Comparison of ENCODE assay signal across 21 cellular contexts in genomic region chr19:11970174-11970573, GRCh38. TPM values are rescaled to one million over a fixed set of nuclear protein-coding genes. Genes with fewer than 3 reads are reported as not detected.
DNase-seq lines count a peak whose midpoint lies in the region; ATAC-seq, FAIRE-seq and TF ChIP-seq lines count a peak whose summit lies in the region.
"Had no signal": no experiment of that assay in that cellular context is flagged by ENCODE, and none has a peak within 500 bp of the region (broad histone marks: within the 10 kb centered on the region; RNA-seq: fewer than 3 reads in every experiment).

No MANE protein-coding gene starts in this region.

- POLR2A ChIA-PET in GM12878 (lab: Charles Lee), result no interaction called here

- H3K27me3 ChIP-seq in GM12878 (replicated peaks in 1 of 2; ENCODE audit: control insufficient read depth in 2 of 2, insufficient read depth in 2 of 2, low read length in 1 of 2), result no peaks in the 10 kb centered on the region
- no peaks in the 10 kb centered on the region for H3K27me3 ChIP-seq in neutrophil
- H3K27me3 ChIP-seq: BE2C had no signal

- H3K27ac ChIP-seq in GM12878 (ENCODE audit: control insufficient read depth, insufficient read depth) (no peak overlapping the region), neutrophil (peak overlapping the region; percentile 86)
- H3K27ac ChIP-seq: BLaER1 had no signal

- no peak for TF ChIP-seq EP300 in GM12878 (IDR thresholded peaks at IDR 0.05; ENCODE audit: borderline replicate concordance in 1 of 2, control insufficient read depth in 1 of 2, low read depth in 2 of 2, low read length in 2 of 2)

- no peak for DNase-seq in GM12891 (ENCODE audit: insufficient read length, low spot score)
- DNase-seq in GM12878 (ENCODE audit: low read depth, low spot score), result no peak
- no peak for DNase-seq in G401 (ENCODE audit: low spot score)
- DNase-seq in NCI-H2107 (lab: John Stamatoyannopoulos, UW), result no peak
- DNase-seq: 8988T; ACHN; BE2C; C1 segment of cervical spinal cord; Caco-2; Calu3; CD4-positive, alpha-beta T cell; CD8-positive, alpha-beta T cell; DMS79 treated with DMSO at 0.1 percent for 48 hours; GDM1 had no signal

- H3K9me3 ChIP-seq in GM12878 (replicated peaks; ENCODE audit: control insufficient read depth, insufficient read depth, low read length), result peaks cover 2% of the 10 kb centered on the region; the same call in 2 of the 3 replicates
- no peaks in the 10 kb centered on the region for H3K9me3 ChIP-seq in neutrophil
- H3K9me3 ChIP-seq: BE2C, Caco-2 had no signal

- H3K36me3 ChIP-seq in GM12878 (ENCODE audit: control insufficient read depth in 2 of 2, insufficient read depth in 2 of 2, low read length in 1 of 2) (no peaks in the 10 kb centered on the region), neutrophil (no peaks in the 10 kb centered on the region)
- H3K36me3 ChIP-seq: BE2C had no signal

- SMC1A ChIA-PET in GM12878 (lab: Charles Lee; ENCODE audit: uncharacterized antibody, unreplicated experiment), result no interaction called here

- CTCF ChIA-PET in GM12878 (lab: Yijun Ruan, JAX), result interaction anchor here (1.0 to 1.6 kb wide), 2 partner anchors 13 to 90 kb away, joined by 4 read pairs; no protein-coding TSS in a partner anchor

- no peaks in the 10 kb centered on the region for H3K79me2 ChIP-seq in GM12878 (ENCODE audit: control insufficient read depth, insufficient read depth, low read length)

- H3K9ac ChIP-seq in GM12878 (ENCODE audit: control insufficient read depth, insufficient read depth, low read length), result no peak overlapping the region
- H3K9ac ChIP-seq: BLaER1 had no signal

- no TSS peak for BruUV-seq in GM12878 (replicated peaks; lab: Mats Ljungman, UMichigan)

- H2AFZ ChIP-seq in GM12878 (ENCODE audit: control insufficient read depth, low read depth, low read length), result no peak overlapping the region

- TF ChIP-seq CTCF in GM12878 (IDR thresholded peaks at IDR 0.05 in 2 of 3, conservative IDR thresholded peaks at IDR 0.05 in 1 of 3; ENCODE audit: control insufficient read depth in 2 of 3, extremely low read depth in 1 of 3, insufficient read depth in 1 of 3, low read depth in 3 of 3, low read length in 3 of 3) (no peak), neutrophil (IDR thresholded peaks at IDR 0.05) (no peak)

- in situ Hi-C loops in GM12878 (cut with MboI) (no loop called here), G401 (cut with HindIII; ENCODE audit: low sequenced_read_pairs) (no loop called here)

- intact Hi-C loops in GM12878 (cut with micrococcal nuclease; ENCODE audit: unreplicated experiment), result no loop called here

- H3K4me1 ChIP-seq in GM12878 (ENCODE audit: control insufficient read depth, insufficient read depth, low read length), result no peaks in the 10 kb centered on the region
- peaks cover 22 to 36% of the 10 kb centered on the region in 2 experiments for H3K4me1 ChIP-seq in neutrophil (ENCODE audit: control insufficient read depth in 1 of 2, insufficient read depth in 1 of 2, low read depth in 1 of 2, low read length in 1 of 2)
- H3K4me1 ChIP-seq: BE2C, Caco-2 had no signal

- FAIRE-seq in GM12891 (lab: Jason Lieb, UNC) (no peak), GM12878 (lab: Jason Lieb, UNC) (no peak)
- FAIRE-seq: A204.1, D721Med, GM12892 had no signal

- RAD21 ChIA-PET in GM12878 (lab: Charles Lee; ENCODE audit: unreplicated experiment), result no interaction called here

- TF ChIP-seq POLR2A in GM12891 (IDR thresholded peaks at IDR 0.05; ENCODE audit: low read depth, low read length) (no peak), GM12878 (IDR thresholded peaks at IDR 0.05; ENCODE audit: low read depth, low read length) (no peak)

- no peak overlapping the region for H3K4me2 ChIP-seq in GM12878 (ENCODE audit: control insufficient read depth, insufficient read depth)
- H3K4me2 ChIP-seq: BLaER1 had no signal

- no peaks in the 10 kb centered on the region for H4K20me1 ChIP-seq in GM12878 (ENCODE audit: control insufficient read depth, insufficient read depth)
- H4K20me1 ChIP-seq: BLaER1 had no signal

- WGBS in GM12878 (ENCODE audit: insufficient coverage, insufficient replicate concordance, low lambda C conversion rate, missing lambda C conversion rate), result 56% methylated on average over 1 of the region's 1 CpG

- no peak for TF ChIP-seq RAD21 in GM12878 (IDR thresholded peaks at IDR 0.05; ENCODE audit: insufficient read depth, low read depth, low read length)

- ATAC-seq in GM12878, result no peak
- no peak for ATAC-seq in GM21526 (IDR thresholded peaks at IDR 0.05; ENCODE audit: low FRiP score, unreplicated experiment)
- ATAC-seq: CD8-positive, alpha-beta T cell had no signal

- no peak overlapping the region for H3K4me3 ChIP-seq in GM12878
- no peak overlapping the region for H3K4me3 ChIP-seq in neutrophil (ENCODE audit: low read depth in 1 of 2, low read length in 1 of 2)
- H3K4me3 ChIP-seq: BLaER1 had no signal

TF ChIP-seq in GM12891, 5 proteins besides CTCF, POLR2A, EP300 and RAD21:
- TF ChIP-seq SPI1 (IDR thresholded peaks at IDR 0.05; ENCODE audit: low read depth, low read length) (peak; percentile 54), TAF1 (IDR thresholded peaks at IDR 0.05; ENCODE audit: low read depth, low read length) (no peak)

TF ChIP-seq in GM12878, 131 proteins besides CTCF, POLR2A, EP300 and RAD21 (continues in another document):
- TF ChIP-seq TCF12 (IDR thresholded peaks at IDR 0.05; ENCODE audit: low read depth, low read length) (no peak), ZBTB40 (IDR thresholded peaks at IDR 0.05; ENCODE audit: borderline replicate concordance) (peak; percentile 54; the same call in 1 of the 2 replicates)

RNA-seq across cellular contexts. Expression of gene ZNF763, which starts 5.3 kb away (rescaled TPM):
- polyA plus RNA-seq in GM12891 (2012; ENCODE audit: low read depth, missing spikeins), result 0.86 TPM
- 4.1 and 4.3 TPM in 2 replicates for total RNA-seq in GM12878 (2013; cell fraction: nucleolus; rRNA removed)
- total RNA-seq in GM12878 (2014; rRNA removed) (0.62 and 0.98 TPM in 2 replicates), GM12878 (2014; rRNA removed; fragmentation: Illumina TruSeq; extraction: Trizol) (1.5 and 1.8 TPM in 2 replicates), GM12878 (2021) (0.66 and 1.0 TPM in 2 replicates)
- 1.2 TPM for polyA plus RNA-seq in GM12878 (2011; ENCODE audit: low read depth)
- polyA plus RNA-seq in GM12878 (2011; rRNA removed) (1.8 and 2.1 TPM in 2 replicates), GM12878 (2014; fragmentation: Illumina TruSeq; extraction: Trizol) (1.3 and 1.6 TPM in 2 replicates), GM12878 (2014; fragmentation: Nextera tagmentation; extraction: Ambion mirVana) (under 1 TPM; 0.86 to 0.89 TPM), GM12878 (2014; rRNA removed) (0.88 and 1.6 TPM in 2 replicates), GM12878 (2016; fragmentation: Nextera tagmentation; extraction: Ambion mirVana) (1 to 10 TPM in 1 of 2 experiments, under 1 TPM in 1; 0.63 to 1.3 TPM)
- polyA plus RNA-seq in GM12878 (2011; cell fraction: cytosol; rRNA removed), result 0.42 and 0.85 TPM in 2 replicates
- 1.2 and 1.4 TPM in 2 replicates for polyA plus RNA-seq in GM12878 (2011; cell fraction: nucleus; rRNA removed)
- 1.4 and 2.3 TPM in 2 replicates for polyA plus RNA-seq in GM12878 (2012)
- polyA minus RNA-seq in GM12878 (2011; rRNA and poly(A)+ RNA removed), result 1.0 and 1.5 TPM in 2 replicates
- polyA minus RNA-seq in GM12878 (2011; cell fraction: cytosol; rRNA and poly(A)+ RNA removed), result 2.5 TPM in 1 of 2 replicates, not detected in the other
- polyA minus RNA-seq in GM12878 (2011; cell fraction: nucleus; rRNA and poly(A)+ RNA removed), result 0.60 and 1.1 TPM in 2 replicates
- 0.41 and 0.55 TPM in 2 replicates for total RNA-seq in G401 (2014; rRNA removed; shearing (Covaris generic))
- total RNA-seq: A673 had no signal

RNA-seq across cellular contexts. Expression of gene ZNF700, which starts 45.3 kb away (rescaled TPM):
- polyA plus RNA-seq in GM12891 (2012; ENCODE audit: low read depth, missing spikeins), result 6.2 TPM
- total RNA-seq in GM12878 (2013; cell fraction: nucleolus; rRNA removed), result 52.7 and 55.7 TPM in 2 replicates
- total RNA-seq in GM12878 (2014; rRNA removed) (10.5 and 12.4 TPM in 2 replicates), GM12878 (2014; rRNA removed; fragmentation: Illumina TruSeq; extraction: Trizol) (15.1 and 16.2 TPM in 2 replicates), GM12878 (2021) (11.2 and 11.8 TPM in 2 replicates)
- 8.5 TPM for polyA plus RNA-seq in GM12878 (2011; ENCODE audit: low read depth)
- polyA plus RNA-seq in GM12878 (2011; rRNA removed) (16.0 and 24.7 TPM in 2 replicates), GM12878 (2014; fragmentation: Illumina TruSeq; extraction: Trizol) (13.6 and 16.3 TPM in 2 replicates), GM12878 (2014; fragmentation: Nextera tagmentation; extraction: Ambion mirVana) (1 to 10 TPM; 6.7 to 8.3 TPM), GM12878 (2014; rRNA removed) (11.1 and 11.8 TPM in 2 replicates), GM12878 (2016; fragmentation: Nextera tagmentation; extraction: Ambion mirVana) (1 to 10 TPM; 8.1 to 8.4 TPM)
- polyA plus RNA-seq in GM12878 (2011; cell fraction: cytosol; rRNA removed), result 5.8 and 7.3 TPM in 2 replicates
- 15.7 and 17.4 TPM in 2 replicates for polyA plus RNA-seq in GM12878 (2011; cell fraction: nucleus; rRNA removed)
- 10.0 and 12.3 TPM in 2 replicates for polyA plus RNA-seq in GM12878 (2012)
- polyA minus RNA-seq in GM12878 (2011; rRNA and poly(A)+ RNA removed), result 10.8 and 19.2 TPM in 2 replicates
- 6.4 and 7.3 TPM in 2 replicates for polyA minus RNA-seq in GM12878 (2011; cell fraction: cytosol; rRNA and poly(A)+ RNA removed)
- 5.8 and 7.0 TPM in 2 replicates for polyA minus RNA-seq in GM12878 (2011; cell fraction: nucleus; rRNA and poly(A)+ RNA removed)
- total RNA-seq in G401 (2014; rRNA removed; shearing (Covaris generic)), result 10.3 and 11.3 TPM in 2 replicates
